Comparison of ENCODE assay signal across 8 cellular contexts in the genomic region with DNA sequence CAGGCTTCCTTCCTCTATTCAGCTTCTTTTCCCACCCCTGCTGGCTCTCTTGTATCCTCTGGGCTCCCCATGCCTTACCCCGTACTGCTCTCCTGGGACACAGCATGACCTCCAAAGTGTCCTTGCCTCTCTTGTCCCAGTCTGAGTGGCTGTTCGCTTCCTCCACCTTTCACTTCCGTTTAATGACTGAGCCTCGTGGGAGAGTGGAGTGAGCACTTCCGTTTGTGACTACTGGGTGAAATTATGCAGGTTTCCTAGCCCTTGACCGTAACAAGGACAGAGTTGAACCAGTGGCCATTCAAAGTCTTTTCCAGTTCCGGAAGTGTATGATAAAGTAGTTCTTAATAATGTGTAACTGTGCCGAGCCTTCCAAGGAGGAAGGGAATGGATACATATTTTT.
DNase-seq lines count a peak whose midpoint lies in the region; ATAC-seq and TF ChIP-seq lines count a peak whose summit lies in the region.

No MANE protein-coding gene starts in this region.

- CTCF ChIA-PET in activated B cell treated with CpG ODN at 0.5 μM for 24 hours (lab: Charles Lee), result no interaction called here

- H3K9me3 Mint-ChIP-seq in activated B cell treated with CpG ODN at 0.5 μM for 24 hours (no peaks in the 10 kb centered on the region), naive B cell (no peaks in the 10 kb centered on the region)

- no peaks in the 10 kb centered on the region for H3K27me3 ChIP-seq in prostate gland (replicated peaks; ENCODE audit: insufficient read depth)

- 72% methylated on average over 8 of the region's 8 CpGs for WGBS in prostate gland

- peaks cover 81% of the 10 kb centered on the region for H3K4me1 Mint-ChIP-seq in activated B cell treated with CpG ODN at 0.5 μM for 24 hours
- peaks cover 58 to 88% (median 81%) of the 10 kb centered on the region in 3 donors for H3K4me1 Mint-ChIP-seq in naive B cell

- H3K4me3 Mint-ChIP-seq in activated B cell treated with CpG ODN at 0.5 μM for 24 hours (no peak overlapping the region), naive B cell (peak overlapping the region in 7 of 8 donors; percentile 7 to 51 (median 30))

- no peak overlapping the region for H3K4me3 ChIP-seq in prostate gland

- peak; percentile 71 for ATAC-seq in GM19023 (IDR thresholded peaks at IDR 0.05; ENCODE audit: unreplicated experiment)
- ATAC-seq in HG02973 (IDR thresholded peaks at IDR 0.05; ENCODE audit: unreplicated experiment), result peak; percentile 67
- peak; percentile 53 for ATAC-seq in activated B cell treated with CpG ODN at 0.5 μM for 24 hours (ENCODE audit: low read depth)
- ATAC-seq in naive B cell (ENCODE audit: low read depth in 2 of 2), result peak; percentile 31 to 39

- H3K36me3 Mint-ChIP-seq in activated B cell treated with CpG ODN at 0.5 μM for 24 hours (ENCODE audit: low read depth) (peaks cover 14% of the 10 kb centered on the region), naive B cell (peaks cover 0 to 4% of the 10 kb centered on the region in 2 donors)

- no peak for TF ChIP-seq CTCF in activated B cell treated with CpG ODN at 0.5 μM for 24 hours (IDR thresholded peaks at IDR 0.05)
- no peak for TF ChIP-seq CTCF in prostate gland (IDR thresholded peaks at IDR 0.05)

- H3K9me3 ChIP-seq in prostate gland, result no peaks in the 10 kb centered on the region

- TF ChIP-seq POLR2A in prostate gland (IDR thresholded peaks at IDR 0.05), result no peak

- H3K36me3 ChIP-seq in prostate gland, result no peaks in the 10 kb centered on the region

- H3K27ac Mint-ChIP-seq in activated B cell treated with CpG ODN at 0.5 μM for 24 hours (peak overlapping the region; percentile 32), naive B cell (peak overlapping the region in 3 of 6 donors; percentile 45 to 89 (median 87))

- H3K27ac ChIP-seq in prostate gland, result no peak overlapping the region

- H3K4me1 ChIP-seq in prostate gland (replicated peaks), result no peaks in the 10 kb centered on the region

- DNase-seq in activated B cell treated with CpG ODN at 0.5 μM for 24 hours, result no peak
- DNase-seq in naive B cell, result no peak
- DNase-seq in GDM1 (lab: John Stamatoyannopoulos, UW), result no peak
- no peak for DNase-seq in NCI-H1417 treated with DMSO at 0.1 percent for 48 hours (lab: John Stamatoyannopoulos, UW)
- DNase-seq in NCI-H2081 treated with DMSO at 0.1 percent for 48 hours (lab: John Stamatoyannopoulos, UW), result no peak
- no peak for DNase-seq in prostate gland (ENCODE audit: low spot score)

- POLR2A ChIA-PET in activated B cell treated with CpG ODN at 0.5 μM for 24 hours (lab: Charles Lee), result interaction anchor here (0.5 kb wide), 1 partner anchor 124 kb away, joined by 5 read pairs; no protein-coding TSS in a partner anchor

- intact Hi-C loops in activated B cell treated with CpG ODN at 0.5 μM for 24 hours (cut with micrococcal nuclease) (no loop called here), prostate gland (cut with DNase I) (no loop called here)

- H3K27me3 Mint-ChIP-seq in activated B cell treated with CpG ODN at 0.5 μM for 24 hours (no peaks in the 10 kb centered on the region), naive B cell (no peaks in the 10 kb centered on the region)
